In the genomic region with DNA sequence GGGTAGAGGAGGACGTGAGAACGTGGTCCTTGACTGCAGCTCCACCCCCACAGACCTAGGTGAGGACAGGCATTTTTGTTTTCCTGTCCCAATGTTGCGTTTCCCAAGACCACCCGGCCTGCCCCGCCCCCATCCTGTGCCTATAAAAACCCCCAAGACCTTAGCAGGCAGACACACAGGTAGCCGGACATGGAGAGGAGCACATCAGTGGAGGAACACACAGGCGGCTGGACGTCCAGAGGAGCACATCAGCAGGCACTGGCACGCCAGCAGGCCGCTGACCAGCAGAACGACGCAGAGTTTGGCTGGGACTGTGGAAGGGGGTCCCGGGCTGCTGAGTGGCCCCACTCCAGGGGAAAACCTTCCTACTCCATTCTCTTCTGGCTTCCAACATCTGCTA, we compare ENCODE assay signal across 8 cellular contexts. TPM values are rescaled to one million over a fixed set of nuclear protein-coding genes. Genes with fewer than 3 reads are reported as not detected.
DNase-seq lines count a peak whose midpoint lies in the region; ATAC-seq, FAIRE-seq and TF ChIP-seq lines count a peak whose summit lies in the region.

No MANE protein-coding gene starts in this region.

- H3K9me2 ChIP-seq in DOHH2 (replicated peaks; ENCODE audit: control insufficient read depth, low read length), result no peaks in the 10 kb centered on the region
- no peaks in the 10 kb centered on the region for H3K9me2 ChIP-seq in OCI-LY7 (ENCODE audit: insufficient read depth, low read length)

- no peaks in the 10 kb centered on the region for H3K79me1 ChIP-seq in H1 (ENCODE audit: low read depth, low read length)

- H3K9me3 ChIP-seq in DOHH2 (ENCODE audit: control insufficient read depth, insufficient read depth, low read length), result no peaks in the 10 kb centered on the region
- H3K9me3 ChIP-seq in OCI-LY7 (ENCODE audit: low read length), result no peaks in the 10 kb centered on the region
- no peaks in the 10 kb centered on the region for H3K9me3 ChIP-seq in H1 (ENCODE audit: insufficient read depth in 2 of 2, low read depth in 1 of 2, low read length in 1 of 2)
- H3K9me3 ChIP-seq in neural progenitor cell (ENCODE audit: low read depth), result no peaks in the 10 kb centered on the region

- H2AK5ac ChIP-seq in H1 (ENCODE audit: low read depth, low read length), result no peak overlapping the region

- no peaks in the 10 kb centered on the region for H3K36me3 Mint-ChIP-seq in neural progenitor cell

- no peak overlapping the region for H3K23ac ChIP-seq in H1 (ENCODE audit: insufficient read length)

- H2BK20ac ChIP-seq in H1 (ENCODE audit: low read length), result no peak overlapping the region

- H3K9me3 Mint-ChIP-seq in neural progenitor cell, result no peaks in the 10 kb centered on the region

- H3K14ac ChIP-seq in H1 (ENCODE audit: insufficient read length), result no peak overlapping the region

- H3K4me3 ChIP-seq in DOHH2 (ENCODE audit: low read length) (peak overlapping the region; percentile 48), OCI-LY7 (ENCODE audit: low read depth, low read length, poor library complexity, severe bottlenecking) (peak overlapping the region; percentile 60), H1 (ENCODE audit: extremely low read depth in 1 of 4, insufficient read depth in 2 of 4, low read depth in 3 of 4, low read length in 4 of 4) (peak overlapping the region; percentile 21 to 56 (median 35); a peak in 7 of 8 replicates), neural progenitor cell (peak overlapping the region; percentile 41)

- no peak overlapping the region for H3K18ac ChIP-seq in H1 (ENCODE audit: extremely low read depth, low read length)

- POLR2A ChIA-PET in OCI-LY7 (lab: Charles Lee) (interaction anchor here (1.9 kb wide), 1 partner anchor 10 kb away, joined by 11 read pairs; no protein-coding TSS in a partner anchor), H1 (lab: Charles Lee; ENCODE audit: partially characterized antibody) (interaction anchor here (0.7 to 1.0 kb wide), 2 partner anchors 12 to 39 kb away, joined by 3 read pairs; partner anchors contain the start of gene HMGCL)

- FAIRE-seq in H1 (lab: Jason Lieb, UNC), result no peak

- no peak for ATAC-seq in HG03045 (IDR thresholded peaks at IDR 0.05; ENCODE audit: unreplicated experiment)
- no peak for ATAC-seq in HG02798 (IDR thresholded peaks at IDR 0.05; ENCODE audit: poor library complexity, unreplicated experiment)
- no peak for ATAC-seq in GM19395 (IDR thresholded peaks at IDR 0.05; ENCODE audit: unreplicated experiment)

- no peak overlapping the region for H3K56ac ChIP-seq in H1 (replicated peaks; ENCODE audit: insufficient read length, low read depth, low read length)

- H3K27ac Mint-ChIP-seq in neural progenitor cell, result no peak overlapping the region

- H3K79me2 ChIP-seq in DOHH2 (ENCODE audit: control insufficient read depth, low read length) (no peaks in the 10 kb centered on the region), OCI-LY7 (ENCODE audit: insufficient read depth, low read depth, low read length) (no peaks in the 10 kb centered on the region), H1 (ENCODE audit: control insufficient read depth in 1 of 2, insufficient read depth in 2 of 2, low read length in 2 of 2) (no peaks in the 10 kb centered on the region), neural progenitor cell (ENCODE audit: low read depth) (no peaks in the 10 kb centered on the region)

- H2BK15ac ChIP-seq in H1 (ENCODE audit: low read length), result no peak overlapping the region

- DNase-seq in OCI-LY7 (ENCODE audit: low spot score) (peak; percentile 21), H1 (ENCODE audit: low read depth in 1 of 2, low spot score in 2 of 2) (peak in 1 of 2 experiments; percentile 56), neural progenitor cell (ENCODE audit: low spot score) (no peak), NCI-H2171 (lab: John Stamatoyannopoulos, UW) (no peak)

- 0 out of 2 replicates have a peak overlapping the region, but pooled peaks have one; percentile 33 for H2BK12ac ChIP-seq in H1 (ENCODE audit: low read depth, low read length)

- 32% methylated on average over 13 of the region's 13 CpGs; no CpG with 5 or more reads in 1 of the 2 experiments for WGBS in H1 (ENCODE audit: extremely low coverage in 1 of 2, insufficient coverage in 1 of 2, insufficient read length in 1 of 2, insufficient replicate concordance in 2 of 2, low coverage in 1 of 2, low lambda C conversion rate in 2 of 2, missing lambda C conversion rate in 1 of 2), 2 experiments

- intact Hi-C loops in OCI-LY7 (cut with micrococcal nuclease; ENCODE audit: unreplicated experiment), result no loop called here

- CTCF ChIA-PET in OCI-LY7 (lab: Charles Lee; ENCODE audit: unreplicated experiment) (no interaction called here), H1 (lab: Charles Lee; ENCODE audit: partially characterized antibody) (interaction anchor here (1.0 to 2.2 kb wide), 4 partner anchors 17 to 79 kb away, joined by 3 to 8 read pairs (median 4); partner anchors contain the start of gene FUCA1)

- no peak overlapping the region for H3K4ac ChIP-seq in H1 (replicated peaks; ENCODE audit: insufficient read length, low read depth, low read length)

- H3K9ac ChIP-seq in H1 (replicated peaks in 1 of 4; ENCODE audit: extremely low read depth in 1 of 4, low read depth in 3 of 4, low read length in 3 of 4), result no peak overlapping the region
- no peak overlapping the region for H3K9ac ChIP-seq in neural progenitor cell

- H4K8ac ChIP-seq in H1 (ENCODE audit: extremely low read depth, insufficient read depth, low read length), result no peak overlapping the region

- peaks cover 5% of the 10 kb centered on the region for H3K4me1 Mint-ChIP-seq in neural progenitor cell

- H2BK5ac ChIP-seq in H1 (ENCODE audit: low read depth, low read length), result no peak overlapping the region

- H2BK120ac ChIP-seq in H1 (replicated peaks; ENCODE audit: low read depth, low read length), result no peak overlapping the region

- H4K91ac ChIP-seq in H1 (replicated peaks; ENCODE audit: insufficient read length, low read length), result no peak overlapping the region

- no peak for TF ChIP-seq EP300 in H1 (IDR thresholded peaks at IDR 0.05; ENCODE audit: borderline replicate concordance in 1 of 2, low read depth in 2 of 2, low read length in 2 of 2)

- no peak for TF ChIP-seq RAD21 in H1 (IDR thresholded peaks at IDR 0.05 in 1 of 2, conservative IDR thresholded peaks at IDR 0.05 in 1 of 2; ENCODE audit: low read depth in 2 of 2, low read length in 2 of 2)

- peak overlapping the region; percentile 80 for H3K4me3 Mint-ChIP-seq in neural progenitor cell

- no peaks in the 10 kb centered on the region for H3K36me3 ChIP-seq in DOHH2 (ENCODE audit: control insufficient read depth, low read length)
- no peaks in the 10 kb centered on the region for H3K36me3 ChIP-seq in OCI-LY7 (ENCODE audit: insufficient read depth, low read length)
- no peaks in the 10 kb centered on the region for H3K36me3 ChIP-seq in H1 (ENCODE audit: control insufficient read depth in 2 of 4, insufficient read depth in 4 of 4, low read length in 3 of 4)
- no peaks in the 10 kb centered on the region for H3K36me3 ChIP-seq in neural progenitor cell

- peaks cover 18% of the 10 kb centered on the region for H3K4me1 ChIP-seq in DOHH2 (ENCODE audit: control insufficient read depth, low read length)
- H3K4me1 ChIP-seq in OCI-LY7 (ENCODE audit: insufficient read depth, low read length, poor library complexity, severe bottlenecking), result peaks cover 20% of the 10 kb centered on the region
- H3K4me1 ChIP-seq in H1 (replicated peaks in 1 of 4; ENCODE audit: control insufficient read depth in 3 of 4, insufficient read depth in 4 of 4, low read length in 3 of 4), result peaks cover 0 to 4% (median 2%) of the 10 kb centered on the region in 4 experiments; a peak in 4 of 7 replicates
- H3K4me1 ChIP-seq in neural progenitor cell, result peaks cover 4% of the 10 kb centered on the region

- TF ChIP-seq CTCF in DOHH2 (IDR thresholded peaks at IDR 0.05; ENCODE audit: low read depth, low read length, poor library complexity, severe bottlenecking), result no peak
- no peak for TF ChIP-seq CTCF in OCI-LY7 (conservative IDR thresholded peaks at IDR 0.05; ENCODE audit: low read length)
- TF ChIP-seq CTCF in H1 (IDR thresholded peaks at IDR 0.05; ENCODE audit: control extremely low read depth in 1 of 3, insufficient read depth in 1 of 3, low read depth in 1 of 3, low read length in 3 of 3), result no peak
- no peak for TF ChIP-seq CTCF in neural progenitor cell (IDR thresholded peaks at IDR 0.05)

- H3F3A ChIP-seq in DOHH2 (ENCODE audit: control insufficient read depth, insufficient read depth) (peaks cover 7% of the 10 kb centered on the region), neural progenitor cell (ENCODE audit: low read depth) (peaks cover 5% of the 10 kb centered on the region)

- H3K27me3 ChIP-seq in DOHH2 (ENCODE audit: control insufficient read depth, low read length) (no peaks in the 10 kb centered on the region), H1 (replicated peaks in 1 of 4; ENCODE audit: control insufficient read depth in 3 of 4, extremely low read depth in 1 of 4, insufficient read depth in 3 of 4, low read length in 3 of 4) (peaks cover 0 to 7% (median 6%) of the 10 kb centered on the region in 4 experiments; a peak in 5 of 7 replicates), neural progenitor cell (peaks cover 31% of the 10 kb centered on the region)

- H4K20me1 ChIP-seq in DOHH2 (ENCODE audit: control insufficient read depth, insufficient read depth, low read depth, low read length) (no peaks in the 10 kb centered on the region), OCI-LY7 (ENCODE audit: insufficient read depth, low read length) (no peaks in the 10 kb centered on the region), H1 (replicated peaks in 1 of 2; ENCODE audit: control insufficient read depth in 1 of 2, insufficient read depth in 2 of 2, low read length in 2 of 2) (no peaks in the 10 kb centered on the region), neural progenitor cell (ENCODE audit: low read depth) (no peaks in the 10 kb centered on the region)

- H3K27ac ChIP-seq in DOHH2 (ENCODE audit: low read depth, low read length), result no peak overlapping the region
- H3K27ac ChIP-seq in OCI-LY7 (ENCODE audit: low read depth, low read length, poor library complexity, severe bottlenecking), result no peak overlapping the region
- H3K27ac ChIP-seq in H1 (ENCODE audit: low read depth, low read length), result no peak overlapping the region
- no peak overlapping the region for H3K27ac ChIP-seq in neural progenitor cell

- H3K23me2 ChIP-seq in H1 (ENCODE audit: low read depth, low read length), result peaks cover 7% of the 10 kb centered on the region

- H2AFZ ChIP-seq in OCI-LY7 (ENCODE audit: low read length), result peak overlapping the region; percentile 76
- peak overlapping the region; percentile 15; the same call in 1 of the 2 replicates for H2AFZ ChIP-seq in H1 (ENCODE audit: low read length)
- H2AFZ ChIP-seq in neural progenitor cell (replicated peaks), result peak overlapping the region; percentile 83

- no TSS peak for BruUV-seq in OCI-LY7 (replicated peaks; lab: Mats Ljungman, UMichigan)

- H3K4me2 ChIP-seq in DOHH2 (ENCODE audit: low read length), result peak overlapping the region; percentile 61
- H3K4me2 ChIP-seq in OCI-LY7 (ENCODE audit: low read length), result peak overlapping the region; percentile 67
- H3K4me2 ChIP-seq in H1 (ENCODE audit: insufficient read depth in 1 of 2, low read depth in 2 of 2, low read length in 2 of 2), result peak overlapping the region; percentile 68 to 99
- peak overlapping the region; percentile 77 for H3K4me2 ChIP-seq in neural progenitor cell

- TF ChIP-seq POLR2A in H1 (IDR thresholded peaks at IDR 0.05; ENCODE audit: control extremely low read depth in 1 of 2, low read depth in 2 of 2, low read length in 2 of 2), result no peak

- peaks cover 10% of the 10 kb centered on the region for H3K27me3 Mint-ChIP-seq in neural progenitor cell (ENCODE audit: insufficient read depth, low read depth)

- H4K5ac ChIP-seq in H1 (ENCODE audit: insufficient read length, low read depth, low read length), result no peak overlapping the region

RNA-seq across cellular contexts. Expression of gene HMGCL, which starts 12.7 kb away (rescaled TPM):
- total RNA-seq in OCI-LY7 (2014; rRNA removed; shearing (Covaris generic)), result 9.0 and 13.1 TPM in 2 replicates
- 27.4 and 30.7 TPM in 2 replicates for total RNA-seq in OCI-LY7 (2022)
- total RNA-seq in H1 (2021; fragmentation: NEBNext Ultra II Directional; extraction: Animal tissue kit (Norgen Biotek cat#: 25700)), result 13.7 and 15.6 TPM in 2 replicates
- polyA plus RNA-seq in H1 (2011; rRNA removed), result 19.5 and 24.3 TPM in 2 replicates
- polyA plus RNA-seq in H1 (2011; cell fraction: cytosol; rRNA removed), result 29.3 TPM
- 24.5 TPM for polyA plus RNA-seq in H1 (2011; cell fraction: nucleus; rRNA removed)
- 13.8 to 24.3 TPM (median 19.2 TPM) in 4 replicates for polyA plus RNA-seq in H1 (2012, experiment 1 of 2)
- polyA plus RNA-seq in H1 (2012, experiment 2 of 2), result 14.1 TPM
- 11.2 TPM for polyA plus RNA-seq in H1 (2013, experiment 1 of 2)
- polyA plus RNA-seq in H1 (2013, experiment 2 of 2), result 9.9 TPM
- 15.8 and 24.2 TPM in 2 replicates for polyA minus RNA-seq in H1 (2011; rRNA and poly(A)+ RNA removed)
- 10.4 TPM for polyA minus RNA-seq in H1 (2011; cell fraction: cytosol; rRNA and poly(A)+ RNA removed)
- polyA minus RNA-seq in H1 (2011; cell fraction: nucleus; rRNA and poly(A)+ RNA removed), result 11.8 TPM
- 20.7 and 30.7 TPM in 2 replicates for total RNA-seq in neural progenitor cell (ENCODE audit: low replicate concordance)

RNA-seq across cellular contexts. Expression of gene FUCA1, which starts 30.2 kb away (rescaled TPM):
- total RNA-seq in OCI-LY7 (2014; rRNA removed; shearing (Covaris generic)), result 9.1 and 9.3 TPM in 2 replicates
- total RNA-seq in OCI-LY7 (2022), result 9.3 and 9.9 TPM in 2 replicates
- total RNA-seq in H1 (2021; fragmentation: NEBNext Ultra II Directional; extraction: Animal tissue kit (Norgen Biotek cat#: 25700)), result 6.4 and 7.1 TPM in 2 replicates
- 4.0 and 5.9 TPM in 2 replicates for polyA plus RNA-seq in H1 (2011; rRNA removed)
- 5.9 TPM for polyA plus RNA-seq in H1 (2011; cell fraction: cytosol; rRNA removed)
- polyA plus RNA-seq in H1 (2011; cell fraction: nucleus; rRNA removed), result 3.7 TPM
- 5.5 to 6.1 TPM (median 6.1 TPM) in 4 replicates for polyA plus RNA-seq in H1 (2012, experiment 1 of 2)
- 2.1 TPM for polyA plus RNA-seq in H1 (2012, experiment 2 of 2)
- 8.6 TPM for polyA plus RNA-seq in H1 (2013, experiment 1 of 2)
- 9.7 TPM for polyA plus RNA-seq in H1 (2013, experiment 2 of 2)
- 4.9 and 5.0 TPM in 2 replicates for polyA minus RNA-seq in H1 (2011; rRNA and poly(A)+ RNA removed)
- 2.5 TPM for polyA minus RNA-seq in H1 (2011; cell fraction: cytosol; rRNA and poly(A)+ RNA removed)
- polyA minus RNA-seq in H1 (2011; cell fraction: nucleus; rRNA and poly(A)+ RNA removed), result 3.3 TPM
- 10.2 and 12.6 TPM in 2 replicates for total RNA-seq in neural progenitor cell (ENCODE audit: low replicate concordance)

RNA-seq across cellular contexts. Expression of gene GALE, which starts 37.4 kb away (rescaled TPM):
- 17.9 and 19.6 TPM in 2 replicates for total RNA-seq in OCI-LY7 (2014; rRNA removed; shearing (Covaris generic))
- total RNA-seq in OCI-LY7 (2022), result 16.0 and 16.8 TPM in 2 replicates
- total RNA-seq in H1 (2021; fragmentation: NEBNext Ultra II Directional; extraction: Animal tissue kit (Norgen Biotek cat#: 25700)), result 26.0 and 29.9 TPM in 2 replicates
- 33.9 and 36.1 TPM in 2 replicates for polyA plus RNA-seq in H1 (2011; rRNA removed)
- polyA plus RNA-seq in H1 (2011; cell fraction: cytosol; rRNA removed), result 44.1 TPM
- 49.2 TPM for polyA plus RNA-seq in H1 (2011; cell fraction: nucleus; rRNA removed)
- polyA plus RNA-seq in H1 (2012, experiment 1 of 2), result 19.7 to 30.9 TPM (median 30.0 TPM) in 4 replicates
- polyA plus RNA-seq in H1 (2012, experiment 2 of 2), result 31.2 TPM
- 34.2 TPM for polyA plus RNA-seq in H1 (2013, experiment 1 of 2)
- 33.2 TPM for polyA plus RNA-seq in H1 (2013, experiment 2 of 2)
- polyA minus RNA-seq in H1 (2011; rRNA and poly(A)+ RNA removed), result 12.4 and 16.0 TPM in 2 replicates
- 6.8 TPM for polyA minus RNA-seq in H1 (2011; cell fraction: cytosol; rRNA and poly(A)+ RNA removed)
- 15.4 TPM for polyA minus RNA-seq in H1 (2011; cell fraction: nucleus; rRNA and poly(A)+ RNA removed)
- total RNA-seq in neural progenitor cell (ENCODE audit: low replicate concordance), result 15.6 and 24.2 TPM in 2 replicates

RNA-seq across cellular contexts. Expression of gene LYPLA2, which starts 47.0 kb away (rescaled TPM):
- total RNA-seq in OCI-LY7 (2014; rRNA removed; shearing (Covaris generic)), result 65.1 and 91.2 TPM in 2 replicates
- total RNA-seq in OCI-LY7 (2022) (66.5 and 68.3 TPM in 2 replicates), neural progenitor cell (ENCODE audit: low replicate concordance) (41.8 and 102 TPM in 2 replicates)
- total RNA-seq in H1 (2021; fragmentation: NEBNext Ultra II Directional; extraction: Animal tissue kit (Norgen Biotek cat#: 25700)), result 138 and 152 TPM in 2 replicates
- 211 and 231 TPM in 2 replicates for polyA plus RNA-seq in H1 (2011; rRNA removed)
- polyA plus RNA-seq in H1 (2011; cell fraction: cytosol; rRNA removed), result 199 TPM
- polyA plus RNA-seq in H1 (2011; cell fraction: nucleus; rRNA removed), result 248 TPM
- 137 to 167 TPM (median 164 TPM) in 4 replicates for polyA plus RNA-seq in H1 (2012, experiment 1 of 2)
- polyA plus RNA-seq in H1 (2012, experiment 2 of 2), result 182 TPM
- 108 TPM for polyA plus RNA-seq in H1 (2013, experiment 1 of 2)
- 112 TPM for polyA plus RNA-seq in H1 (2013, experiment 2 of 2)
- polyA minus RNA-seq in H1 (2011; rRNA and poly(A)+ RNA removed), result 85.0 and 94.2 TPM in 2 replicates
- polyA minus RNA-seq in H1 (2011; cell fraction: cytosol; rRNA and poly(A)+ RNA removed), result 102 TPM
- polyA minus RNA-seq in H1 (2011; cell fraction: nucleus; rRNA and poly(A)+ RNA removed), result 48.5 TPM

RNA-seq across cellular contexts. Expression of gene PITHD1, which starts 59.7 kb away (rescaled TPM):
- total RNA-seq in OCI-LY7 (2014; rRNA removed; shearing (Covaris generic)), result 89.9 and 90.8 TPM in 2 replicates
- total RNA-seq in OCI-LY7 (2022) (63.6 and 67.2 TPM in 2 replicates), neural progenitor cell (ENCODE audit: low replicate concordance) (63.7 and 72.5 TPM in 2 replicates)
- 65.0 and 68.8 TPM in 2 replicates for total RNA-seq in H1 (2021; fragmentation: NEBNext Ultra II Directional; extraction: Animal tissue kit (Norgen Biotek cat#: 25700))
- polyA plus RNA-seq in H1 (2011; rRNA removed), result 50.4 and 67.4 TPM in 2 replicates
- polyA plus RNA-seq in H1 (2011; cell fraction: cytosol; rRNA removed), result 74.7 TPM
- 24.3 TPM for polyA plus RNA-seq in H1 (2011; cell fraction: nucleus; rRNA removed)
- polyA plus RNA-seq in H1 (2012, experiment 1 of 2), result 58.6 to 81.9 TPM (median 63.5 TPM) in 4 replicates
- polyA plus RNA-seq in H1 (2012, experiment 2 of 2), result 36.7 TPM
- 29.8 TPM for polyA plus RNA-seq in H1 (2013, experiment 1 of 2)
- polyA plus RNA-seq in H1 (2013, experiment 2 of 2), result 29.8 TPM
- polyA minus RNA-seq in H1 (2011; rRNA and poly(A)+ RNA removed), result 18.5 and 21.2 TPM in 2 replicates
- polyA minus RNA-seq in H1 (2011; cell fraction: cytosol; rRNA and poly(A)+ RNA removed), result 20.4 TPM
- polyA minus RNA-seq in H1 (2011; cell fraction: nucleus; rRNA and poly(A)+ RNA removed), result 16.2 TPM

Comparison
In these comparisons a context has a peak if more than half of its experiments do, and no peak if none do; other contexts are left out.
1. H2AFZ ChIP-seq: peak in every context shown above with its lines; median percentile 83 in neural progenitor cell; 76 in OCI-LY7; 15 in H1.